ENCODE assay signal across 10 cellular contexts in the genomic region with DNA sequence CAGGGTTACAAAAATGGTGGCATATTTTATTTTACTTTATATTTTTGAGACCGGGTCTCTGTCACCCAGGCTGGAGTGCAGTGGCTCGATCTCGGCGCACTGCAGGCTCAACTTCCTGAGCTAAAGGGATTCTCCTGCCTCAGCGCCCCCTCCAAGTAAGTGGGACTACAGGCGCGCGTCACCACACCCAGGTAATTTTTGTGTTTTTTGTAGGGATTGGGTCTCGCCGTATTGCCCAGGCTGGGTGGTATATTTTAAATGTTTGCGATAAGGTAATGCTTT. TPM values are rescaled to one million over a fixed set of nuclear protein-coding genes. Genes with fewer than 3 reads are reported as not detected.
A peak's percentile ranks its signal among the peaks of the same experiment; 100 is the strongest.
DNase-seq lines count a peak whose midpoint lies in the region; ATAC-seq and TF ChIP-seq lines count a peak whose summit lies in the region.
"Had no signal": no experiment of that assay in that cellular context is flagged by ENCODE, and none has a peak within 500 bp of the region (broad histone marks: within the 10 kb centered on the region; RNA-seq: fewer than 3 reads in every experiment).

No MANE protein-coding gene starts in this region.

- peaks cover 15% of the 10 kb centered on the region for H3K4me1 ChIP-seq in hepatocyte (ENCODE audit: insufficient read depth)
- H3K4me1 ChIP-seq in spleen, result peaks cover 10 to 39% (median 25%) of the 10 kb centered on the region in 6 donors

- peaks cover 2% of the 10 kb centered on the region for H3K36me3 Mint-ChIP-seq in T-helper 1 cell treated with Interleukin-12 subunit alpha and Interleukin-12 subunit beta and Interleukin-4 antibody, amounts not matched to agents 30 μg/mL and 1 μg/mL, for 36 hours (ENCODE audit: low read depth)
- no peaks in the 10 kb centered on the region for H3K36me3 Mint-ChIP-seq in WTC11

- peak overlapping the region; percentile 23 for H3K27ac ChIP-seq in hepatocyte
- H3K27ac ChIP-seq in spleen, result peak overlapping the region in 6 of 8 donors; percentile 39 to 83 (median 67)

- POLR2A ChIA-PET in WTC11 (lab: Charles Lee), result interaction anchor here (0.6 to 1.7 kb wide), 8 partner anchors 10 to 51 kb away, joined by 3 to 6 read pairs (median 3); a partner anchor contains a TSS

- TF ChIP-seq CTCF in WTC11 (IDR thresholded peaks at IDR 0.05) (no peak), hepatocyte (IDR thresholded peaks at IDR 0.05; ENCODE audit: poor library complexity) (no peak), spleen (IDR thresholded peaks at IDR 0.05 in 8 of 11, conservative IDR thresholded peaks at IDR 0.05 in 3 of 11) (no peak)

- no peaks in the 10 kb centered on the region for H4K20me1 ChIP-seq in hepatocyte (ENCODE audit: insufficient read depth, poor library complexity, severe bottlenecking)

- peak overlapping the region; percentile 93 for H3K4me2 ChIP-seq in hepatocyte

- WGBS in hepatocyte (ENCODE audit: low lambda C conversion rate, missing lambda C conversion rate), result 75% methylated on average over 11 of the region's 11 CpGs
- WGBS in spleen, 5 donors, result 78 to 89% (median 84%) methylated on average over 11 of the region's 11 CpGs

- H3K27me3 ChIP-seq in hepatocyte (peaks cover 25% of the 10 kb centered on the region), spleen (replicated peaks in 1 of 7) (peaks cover 0 to 30% (median 13%) of the 10 kb centered on the region in 7 donors)
- H3K27me3 ChIP-seq: MG63 had no signal

- intact Hi-C loops in spleen (cut with DNase I; ENCODE audit: low total_unique reads), result no loop called here

- H3K27ac Mint-ChIP-seq in T-helper 1 cell treated with Interleukin-12 subunit alpha and Interleukin-12 subunit beta and Interleukin-4 antibody, amounts not matched to agents 30 μg/mL and 1 μg/mL, for 36 hours, result peak overlapping the region; percentile 80
- H3K27ac Mint-ChIP-seq in WTC11, result 0 out of 2 replicates have a peak overlapping the region, but pooled peaks have one; percentile 41

- no peaks in the 10 kb centered on the region for H3K79me2 ChIP-seq in hepatocyte

- peak overlapping the region; percentile 1 for H2AFZ ChIP-seq in hepatocyte

- no peak for TF ChIP-seq POLR2A in spleen (IDR thresholded peaks at IDR 0.05)

- no peaks in the 10 kb centered on the region for H3K9me2 ChIP-seq in hepatocyte (replicated peaks; ENCODE audit: insufficient read depth)

- peaks cover 12% of the 10 kb centered on the region for H3K27me3 Mint-ChIP-seq in T-helper 1 cell treated with Interleukin-12 subunit alpha and Interleukin-12 subunit beta and Interleukin-4 antibody, amounts not matched to agents 30 μg/mL and 1 μg/mL, for 36 hours (ENCODE audit: low read depth)
- H3K27me3 Mint-ChIP-seq in WTC11 (ENCODE audit: low read depth), result peaks cover 83% of the 10 kb centered on the region

- ATAC-seq in WTC11, result no peak

- H3K36me3 ChIP-seq in hepatocyte (replicated peaks; ENCODE audit: insufficient read depth, low read depth), result no peaks in the 10 kb centered on the region
- no peaks in the 10 kb centered on the region for H3K36me3 ChIP-seq in spleen

- no peaks in the 10 kb centered on the region for H3K9me3 Mint-ChIP-seq in T-helper 1 cell treated with Interleukin-12 subunit alpha and Interleukin-12 subunit beta and Interleukin-4 antibody, amounts not matched to agents 30 μg/mL and 1 μg/mL, for 36 hours
- H3K9me3 Mint-ChIP-seq in WTC11, result no peaks in the 10 kb centered on the region

- no peak for DNase-seq in T-helper 1 cell
- no peak for DNase-seq in WTC11 (ENCODE audit: low spot score)
- no peak for DNase-seq in hepatocyte (ENCODE audit: low spot score)
- no peak for DNase-seq in spleen
- DNase-seq in UCSD-AML1 (lab: John Stamatoyannopoulos, UW; ENCODE audit: unreplicated experiment), result no peak
- DNase-seq in central memory CD4-positive, alpha-beta T cell, result no peak
- no peak for DNase-seq in HPDE6-E6E7 (ENCODE audit: extremely low spot score)
- DNase-seq: cortex of kidney had no signal

- H3K9me3 ChIP-seq in hepatocyte (ENCODE audit: low read depth), result no peaks in the 10 kb centered on the region
- no peaks in the 10 kb centered on the region for H3K9me3 ChIP-seq in spleen
- H3K9me3 ChIP-seq: MG63 had no signal

- H3K4me1 Mint-ChIP-seq in T-helper 1 cell treated with Interleukin-12 subunit alpha and Interleukin-12 subunit beta and Interleukin-4 antibody, amounts not matched to agents 30 μg/mL and 1 μg/mL, for 36 hours (ENCODE audit: low read depth), result peaks cover 16% of the 10 kb centered on the region
- H3K4me1 Mint-ChIP-seq in WTC11, result 0 out of 2 replicates have a peak, but pooled peaks cover 4% of the 10 kb centered on the region

- H3K4me3 ChIP-seq in hepatocyte, result no peak overlapping the region
- peak overlapping the region in 5 of 8 donors; percentile 45 to 70 (median 57) for H3K4me3 ChIP-seq in spleen

- no peak overlapping the region for H3K4me3 Mint-ChIP-seq in T-helper 1 cell treated with Interleukin-12 subunit alpha and Interleukin-12 subunit beta and Interleukin-4 antibody, amounts not matched to agents 30 μg/mL and 1 μg/mL, for 36 hours
- H3K4me3 Mint-ChIP-seq in WTC11, result peak overlapping the region; percentile 54

- CTCF ChIA-PET in WTC11 (lab: Charles Lee), result interaction anchor here (1.0 to 2.2 kb wide), 7 partner anchors 10 to 190 kb away, joined by 3 to 33 read pairs (median 10); a partner anchor contains a TSS

TF ChIP-seq in WTC11, 78 proteins besides CTCF, POLR2A, EP300 and RAD21 (continues in another document):
- TF ChIP-seq KAT7 (CRISPR knock-in tag; IDR thresholded peaks at IDR 0.05; ENCODE audit: borderline replicate concordance), result no peak
- TF ChIP-seq ZNF423 (CRISPR knock-in tag; IDR thresholded peaks at IDR 0.05), result no peak
- TF ChIP-seq, protein P1, sequence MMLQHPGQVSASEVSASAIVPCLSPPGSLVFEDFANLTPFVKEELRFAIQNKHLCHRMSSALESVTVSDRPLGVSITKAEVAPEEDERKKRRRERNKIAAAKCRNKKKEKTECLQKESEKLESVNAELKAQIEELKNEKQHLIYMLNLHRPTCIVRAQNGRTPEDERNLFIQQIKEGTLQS (CRISPR knock-in tag; conservative IDR thresholded peaks at IDR 0.05), result no peak
- no peak for TF ChIP-seq ZNF317 (CRISPR knock-in tag; IDR thresholded peaks at IDR 0.05; ENCODE audit: borderline replicate concordance, low read depth)
- TF ChIP-seq, protein P2, sequence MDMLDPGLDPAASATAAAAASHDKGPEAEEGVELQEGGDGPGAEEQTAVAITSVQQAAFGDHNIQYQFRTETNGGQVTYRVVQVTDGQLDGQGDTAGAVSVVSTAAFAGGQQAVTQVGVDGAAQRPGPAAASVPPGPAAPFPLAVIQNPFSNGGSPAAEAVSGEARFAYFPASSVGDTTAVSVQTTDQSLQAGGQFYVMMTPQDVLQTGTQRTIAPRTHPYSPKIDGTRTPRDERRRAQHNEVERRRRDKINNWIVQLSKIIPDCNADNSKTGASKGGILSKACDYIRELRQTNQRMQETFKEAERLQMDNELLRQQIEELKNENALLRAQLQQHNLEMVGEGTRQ (CRISPR knock-in tag; IDR thresholded peaks at IDR 0.05), result no peak
- TF ChIP-seq TCF7 (CRISPR knock-in tag; IDR thresholded peaks at IDR 0.05; ENCODE audit: low read depth), result no peak
- TF ChIP-seq NFE2L1 (CRISPR knock-in tag; IDR thresholded peaks at IDR 0.05), result no peak
- TF ChIP-seq, protein P3, sequence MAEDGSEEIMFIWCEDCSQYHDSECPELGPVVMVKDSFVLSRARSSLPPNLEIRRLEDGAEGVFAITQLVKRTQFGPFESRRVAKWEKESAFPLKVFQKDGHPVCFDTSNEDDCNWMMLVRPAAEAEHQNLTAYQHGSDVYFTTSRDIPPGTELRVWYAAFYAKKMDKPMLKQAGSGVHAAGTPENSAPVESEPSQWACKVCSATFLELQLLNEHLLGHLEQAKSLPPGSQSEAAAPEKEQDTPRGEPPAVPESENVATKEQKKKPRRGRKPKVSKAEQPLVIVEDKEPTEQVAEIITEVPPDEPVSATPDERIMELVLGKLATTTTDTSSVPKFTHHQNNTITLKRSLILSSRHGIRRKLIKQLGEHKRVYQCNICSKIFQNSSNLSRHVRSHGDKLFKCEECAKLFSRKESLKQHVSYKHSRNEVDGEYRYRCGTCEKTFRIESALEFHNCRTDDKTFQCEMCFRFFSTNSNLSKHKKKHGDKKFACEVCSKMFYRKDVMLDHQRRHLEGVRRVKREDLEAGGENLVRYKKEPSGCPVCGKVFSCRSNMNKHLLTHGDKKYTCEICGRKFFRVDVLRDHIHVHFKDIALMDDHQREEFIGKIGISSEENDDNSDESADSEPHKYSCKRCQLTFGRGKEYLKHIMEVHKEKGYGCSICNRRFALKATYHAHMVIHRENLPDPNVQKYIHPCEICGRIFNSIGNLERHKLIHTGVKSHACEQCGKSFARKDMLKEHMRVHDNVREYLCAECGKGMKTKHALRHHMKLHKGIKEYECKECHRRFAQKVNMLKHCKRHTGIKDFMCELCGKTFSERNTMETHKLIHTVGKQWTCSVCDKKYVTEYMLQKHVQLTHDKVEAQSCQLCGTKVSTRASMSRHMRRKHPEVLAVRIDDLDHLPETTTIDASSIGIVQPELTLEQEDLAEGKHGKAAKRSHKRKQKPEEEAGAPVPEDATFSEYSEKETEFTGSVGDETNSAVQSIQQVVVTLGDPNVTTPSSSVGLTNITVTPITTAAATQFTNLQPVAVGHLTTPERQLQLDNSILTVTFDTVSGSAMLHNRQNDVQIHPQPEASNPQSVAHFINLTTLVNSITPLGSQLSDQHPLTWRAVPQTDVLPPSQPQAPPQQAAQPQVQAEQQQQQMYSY (CRISPR knock-in tag; IDR thresholded peaks at IDR 0.05), result no peak
- TF ChIP-seq ZNF232 (CRISPR knock-in tag; IDR thresholded peaks at IDR 0.05), result no peak

RNA-seq across cellular contexts. Expression of a gene that starts 0.7 kb away (rescaled TPM):
- total RNA-seq in WTC11 (2021), result 16.3 to 20.5 TPM (median 17.1 TPM) in 3 replicates
- 4.5 and 4.7 TPM in 2 replicates for total RNA-seq in hepatocyte
- 16.5 and 20.1 TPM in 2 replicates for polyA plus RNA-seq in hepatocyte
- 1 to 10 TPM in 6 of 7 donors, under 1 TPM in 1; 0.42 to 5.4 (median 1.6) TPM for total RNA-seq in spleen
- polyA plus RNA-seq in spleen, result 1 to 10 TPM in 2 of 3 donors, under 1 TPM in 1; 0.59 to 1.2 (median 1.2) TPM

RNA-seq across cellular contexts. Expression of a gene that starts 10.4 kb away (rescaled TPM):
- 52.7 to 55.3 TPM (median 53.0 TPM) in 3 replicates for total RNA-seq in WTC11 (2021)
- total RNA-seq in hepatocyte, result 15.1 and 21.5 TPM in 2 replicates
- polyA plus RNA-seq in hepatocyte, result 38.2 and 41.6 TPM in 2 replicates
- total RNA-seq in spleen, result 10 to 100 TPM; 38.7 to 61.7 (median 44.4) TPM
- 100 to 1,000 TPM in 1 of 3 donors, 10 to 100 TPM in 2; 53.9 to 131 (median 96.2) TPM for polyA plus RNA-seq in spleen

RNA-seq across cellular contexts. Expression of a gene that starts 12.6 kb away (rescaled TPM):
- 91.6 to 93.1 TPM (median 92.2 TPM) in 3 replicates for total RNA-seq in WTC11 (2021)
- 72.6 and 74.9 TPM in 2 replicates for total RNA-seq in hepatocyte
- polyA plus RNA-seq in hepatocyte, result 93.6 and 101 TPM in 2 replicates
- 10 to 100 TPM; 52.3 to 79.0 (median 64.9) TPM for total RNA-seq in spleen
- polyA plus RNA-seq in spleen, result 10 to 100 TPM; 61.9 to 66.3 (median 62.3) TPM

RNA-seq across cellular contexts. Expression of a gene that starts 18.0 kb away (rescaled TPM):
- 28.5 to 31.9 TPM (median 30.6 TPM) in 3 replicates for total RNA-seq in WTC11 (2021)
- 20.8 and 26.3 TPM in 2 replicates for total RNA-seq in hepatocyte
- polyA plus RNA-seq in hepatocyte, result 53.2 and 59.3 TPM in 2 replicates
- 10 to 100 TPM; 22.0 to 40.9 (median 31.7) TPM for total RNA-seq in spleen
- 10 to 100 TPM; 34.3 to 44.9 (median 36.7) TPM for polyA plus RNA-seq in spleen

RNA-seq across cellular contexts. Expression of a gene that starts 18.4 kb away (rescaled TPM):
- total RNA-seq in WTC11 (2021) (111 to 129 TPM (median 114 TPM) in 3 replicates), hepatocyte (59.1 and 65.3 TPM in 2 replicates), spleen (10 to 100 TPM; 58.3 to 84.2 (median 69.6) TPM)
- polyA plus RNA-seq in hepatocyte (158 and 173 TPM in 2 replicates), spleen (100 to 1,000 TPM; 116 to 123 (median 122) TPM)
